Comparison of ENCODE assay signal across 15 cellular contexts in genomic region chr2:239312741-239313246, GRCh38.
DNase-seq lines count a peak whose midpoint lies in the region; ATAC-seq and TF ChIP-seq lines count a peak whose summit lies in the region.
"Had no signal": no experiment of that assay in that cellular context is flagged by ENCODE, and none has a peak within 500 bp of the region (broad histone marks: within the 10 kb centered on the region; RNA-seq: fewer than 3 reads in every experiment).

No MANE protein-coding gene starts in this region.

- peaks cover 10% of the 10 kb centered on the region for H3K36me3 Mint-ChIP-seq in activated naive CD8-positive, alpha-beta T cell treated with anti-CD3 and anti-CD28 coated beads, Interleukin-2, amount 50 U/mL, for 24 hours (ENCODE audit: low read depth)
- H3K36me3 Mint-ChIP-seq in activated naive CD8-positive, alpha-beta T cell treated with anti-CD3 and anti-CD28 coated beads for 36 hours: peaks cover 24% of the 10 kb centered on the region

- TF ChIP-seq EP300 in gastroesophageal sphincter (IDR thresholded peaks at IDR 0.05): no peak

- no peaks in the 10 kb centered on the region for H3K27me3 ChIP-seq in gastroesophageal sphincter
- no peaks in the 10 kb centered on the region for H3K27me3 ChIP-seq in vagina
- H3K27me3 ChIP-seq: Peyer's patch, upper lobe of right lung had no signal

- H3K4me1 Mint-ChIP-seq in activated naive CD8-positive, alpha-beta T cell treated with anti-CD3 and anti-CD28 coated beads, Interleukin-2, amount 50 U/mL, for 24 hours: peaks cover 23% of the 10 kb centered on the region
- peaks cover 16% of the 10 kb centered on the region for H3K4me1 Mint-ChIP-seq in activated naive CD8-positive, alpha-beta T cell treated with anti-CD3 and anti-CD28 coated beads for 36 hours

- TF ChIP-seq CTCF in gastroesophageal sphincter (IDR thresholded peaks at IDR 0.05) (no peak), omental fat pad (IDR thresholded peaks at IDR 0.05) (no peak), vagina (IDR thresholded peaks at IDR 0.05) (no peak)

- no peaks in the 10 kb centered on the region for H3K36me3 ChIP-seq in gastroesophageal sphincter
- H3K36me3 ChIP-seq in vagina: no peaks in the 10 kb centered on the region
- H3K36me3 ChIP-seq: Peyer's patch, upper lobe of right lung had no signal

- H3K9me3 ChIP-seq in gastroesophageal sphincter (no peaks in the 10 kb centered on the region), vagina (no peaks in the 10 kb centered on the region)
- H3K9me3 ChIP-seq: upper lobe of right lung had no signal

- peaks cover 5% of the 10 kb centered on the region for H3K9me3 Mint-ChIP-seq in activated naive CD8-positive, alpha-beta T cell treated with anti-CD3 and anti-CD28 coated beads, Interleukin-2, amount 50 U/mL, for 24 hours
- H3K9me3 Mint-ChIP-seq in activated naive CD8-positive, alpha-beta T cell treated with anti-CD3 and anti-CD28 coated beads for 36 hours: peaks cover 8% of the 10 kb centered on the region

- TF ChIP-seq POLR2A in gastroesophageal sphincter (IDR thresholded peaks at IDR 0.05) (peak in 1 of 2 donors; percentile 10), vagina (IDR thresholded peaks at IDR 0.05) (no peak)

- H3K27me3 Mint-ChIP-seq in activated naive CD8-positive, alpha-beta T cell treated with anti-CD3 and anti-CD28 coated beads, Interleukin-2, amount 50 U/mL, for 24 hours: no peaks in the 10 kb centered on the region
- H3K27me3 Mint-ChIP-seq in activated naive CD8-positive, alpha-beta T cell treated with anti-CD3 and anti-CD28 coated beads for 36 hours: no peaks in the 10 kb centered on the region

- H3K4me3 Mint-ChIP-seq in activated naive CD8-positive, alpha-beta T cell treated with anti-CD3 and anti-CD28 coated beads, Interleukin-2, amount 50 U/mL, for 24 hours: no peak overlapping the region
- H3K4me3 Mint-ChIP-seq in activated naive CD8-positive, alpha-beta T cell treated with anti-CD3 and anti-CD28 coated beads for 36 hours: no peak overlapping the region
- H3K4me3 Mint-ChIP-seq: T-helper 2 cell treated with Interferon-gamma antibody and Interleukin-4, amounts not matched to agents 5 μg/mL and 100 μg/mL, for 36 hours had no signal

- H3K4me3 ChIP-seq in gastroesophageal sphincter (peak overlapping the region in 1 of 2 donors; percentile 13), vagina (peak overlapping the region in 1 of 2 donors; percentile 6)
- H3K4me3 ChIP-seq: Peyer's patch, upper lobe of right lung had no signal

- WGBS in gastroesophageal sphincter (ENCODE audit: low coverage in 1 of 2), 2 donors: 40 to 43% methylated on average over 3 to 8 of the region's 23 CpGs

- DNase-seq in activated naive CD8-positive, alpha-beta T cell treated with anti-CD3 and anti-CD28 coated beads, Interleukin-2, amount 50 U/mL, for 24 hours: peak; percentile 0
- DNase-seq in activated naive CD8-positive, alpha-beta T cell treated with anti-CD3 and anti-CD28 coated beads for 36 hours: no peak
- DNase-seq in omental fat pad (ENCODE audit: low spot score): peak; percentile 21
- DNase-seq in vagina (ENCODE audit: extremely low spot score in 2 of 2): peak; percentile 85 to 87
- no peak for DNase-seq in C1 segment of cervical spinal cord (lab: John Stamatoyannopoulos, UW)
- no peak for DNase-seq in NCI-H2029 treated with DMSO at 0.1 percent for 48 hours (lab: John Stamatoyannopoulos, UW)
- DNase-seq: DMS79 treated with DMSO at 0.1 percent for 48 hours, hypothalamus, mesendoderm, retina, upper lobe of right lung had no signal

- H3K27ac ChIP-seq in gastroesophageal sphincter: peak overlapping the region; percentile 59 to 93 (median 88)
- H3K27ac ChIP-seq in vagina: peak overlapping the region; percentile 59
- H3K27ac ChIP-seq: upper lobe of right lung had no signal

- H3K4me1 ChIP-seq in gastroesophageal sphincter: peaks cover 4 to 89% (median 44%) of the 10 kb centered on the region in 3 donors
- H3K4me1 ChIP-seq in vagina: peaks cover 43% of the 10 kb centered on the region

- peak; percentile 20 for ATAC-seq in activated naive CD8-positive, alpha-beta T cell treated with anti-CD3 and anti-CD28 coated beads, Interleukin-2, amount 50 U/mL, for 24 hours
- ATAC-seq in gastroesophageal sphincter (peak; percentile 6), omental fat pad (ENCODE audit: low FRiP score) (peak; percentile 30), GM21360 (IDR thresholded peaks at IDR 0.05; ENCODE audit: unreplicated experiment) (no peak)
- ATAC-seq: upper lobe of right lung had no signal

- H3K27ac Mint-ChIP-seq in activated naive CD8-positive, alpha-beta T cell treated with anti-CD3 and anti-CD28 coated beads, Interleukin-2, amount 50 U/mL, for 24 hours: no peak overlapping the region
- no peak overlapping the region for H3K27ac Mint-ChIP-seq in activated naive CD8-positive, alpha-beta T cell treated with anti-CD3 and anti-CD28 coated beads for 36 hours
- H3K27ac Mint-ChIP-seq: T-helper 2 cell treated with Interferon-gamma antibody and Interleukin-4, amounts not matched to agents 5 μg/mL and 100 μg/mL, for 36 hours had no signal

- intact Hi-C loops in vagina (cut with DNase I): loop anchor here (10.0 kb wide), 1 partner anchor 88 kb away; no protein-coding TSS in a partner anchor

Comparison
In these comparisons a context has a peak if more than half of its experiments do, and no peak if none do; other contexts are left out.
1. DNase-seq: peak in activated naive CD8-positive, alpha-beta T cell treated with anti-CD3 and anti-CD28 coated beads, Interleukin-2, amount 50 U/mL, for 24 hours (single experiment), omental fat pad (single experiment) and vagina (2 of 2); none in activated naive CD8-positive, alpha-beta T cell treated with anti-CD3 and anti-CD28 coated beads for 36 hours (single experiment), C1 segment of cervical spinal cord (0 of 14) and NCI-H2029 treated with DMSO at 0.1 percent for 48 hours (single experiment).